ENCODE assay signal across 8 cellular contexts in genomic region chr4:133320576-133321170, GRCh38.
DNase-seq lines count a peak whose midpoint lies in the region; ATAC-seq and TF ChIP-seq lines count a peak whose summit lies in the region.

No MANE protein-coding gene starts in this region.

- H3K36me3 ChIP-seq in prostate gland, result no peaks in the 10 kb centered on the region

- H3K4me3 ChIP-seq in HL-60 (replicated peaks; ENCODE audit: insufficient read depth, low read length) (no peak overlapping the region), prostate gland (no peak overlapping the region), coronary artery (no peak overlapping the region)

- TF ChIP-seq CTCF in HL-60 (IDR thresholded peaks at IDR 0.05; ENCODE audit: insufficient read depth, low read length) (peak; percentile 29), prostate gland (IDR thresholded peaks at IDR 0.05) (peak in 1 of 4 experiments; percentile 36), coronary artery (IDR thresholded peaks at IDR 0.05) (no peak)

- 22% methylated on average over 2 of the region's 2 CpGs for WGBS in prostate gland

- H3K9me3 ChIP-seq in prostate gland, result no peaks in the 10 kb centered on the region

- peak; percentile 78 for ATAC-seq in GM19463 (IDR thresholded peaks at IDR 0.05; ENCODE audit: unreplicated experiment)

- H3K27ac ChIP-seq in HL-60 (replicated peaks) (no peak overlapping the region), prostate gland (no peak overlapping the region), coronary artery (no peak overlapping the region)

- intact Hi-C loops in prostate gland (cut with DNase I), result no loop called here

- H3K27me3 ChIP-seq in HL-60 (ENCODE audit: insufficient read depth, poor library complexity, severe bottlenecking), result no peaks in the 10 kb centered on the region
- no peaks in the 10 kb centered on the region for H3K27me3 ChIP-seq in prostate gland (replicated peaks; ENCODE audit: insufficient read depth)

- H3K4me1 ChIP-seq in prostate gland (replicated peaks), result no peaks in the 10 kb centered on the region

- no peak for TF ChIP-seq POLR2A in prostate gland (IDR thresholded peaks at IDR 0.05)

- DNase-seq in DMS153 (lab: John Stamatoyannopoulos, UW) (peak; percentile 4), HL-60 (ENCODE audit: low read depth in 1 of 2, low spot score in 1 of 2) (peak in 1 of 2 experiments; percentile 4), SHP77 treated with DMSO at 0.1 percent for 48 hours (lab: John Stamatoyannopoulos, UW) (peak; percentile 30), glomerular endothelial cell (ENCODE audit: extremely low read depth, low read depth, low spot score) (peak; percentile 5), prostate gland (ENCODE audit: low spot score) (no peak), coronary artery (ENCODE audit: low spot score) (no peak)
- DNase-seq in stimulated activated CD4-positive, alpha-beta T cell treated with anti-CD3 and anti-CD28 coated beads, Interleukin-1b, Interleukin-23, amount 100 ng/mL, for 48 hours, result no peak

Comparison
In these comparisons a context has a peak if more than half of its experiments do, and no peak if none do; other contexts are left out.
1. DNase-seq: peak in DMS153 (single experiment), SHP77 treated with DMSO at 0.1 percent for 48 hours (single experiment) and glomerular endothelial cell (single experiment); none in prostate gland (single experiment), stimulated activated CD4-positive, alpha-beta T cell treated with anti-CD3 and anti-CD28 coated beads, Interleukin-1b, Interleukin-23, amount 100 ng/mL, for 48 hours (single experiment) and coronary artery (single experiment).